In the genomic region with DNA sequence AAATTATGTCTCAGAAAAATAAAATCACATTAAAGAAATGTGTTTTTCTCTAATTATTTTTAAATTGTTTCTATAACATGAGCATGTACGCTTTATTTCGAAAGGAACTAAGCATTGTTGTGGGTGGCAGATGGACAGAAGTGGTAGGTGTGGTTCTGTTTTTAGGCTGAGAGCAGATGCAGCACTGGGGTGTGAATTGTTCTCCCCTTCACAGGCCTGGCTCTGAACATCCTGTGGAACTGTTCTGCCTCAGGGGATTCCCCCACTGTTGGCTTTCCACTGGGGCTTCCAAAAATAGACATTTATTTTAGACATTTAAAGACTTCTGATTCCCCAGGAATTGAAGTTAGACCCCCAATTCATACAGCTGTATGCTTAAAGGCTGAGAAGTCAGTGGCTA, we compare ENCODE assay signal across 26 cellular contexts. TPM values are rescaled to one million over a fixed set of nuclear protein-coding genes. Genes with fewer than 3 reads are reported as not detected.
"Had no signal": no experiment of that assay in that cellular context is flagged by ENCODE, and none has a peak within 500 bp of the region (broad histone marks: within the 10 kb centered on the region; RNA-seq: fewer than 3 reads in every experiment).

No MANE protein-coding gene starts in this region.

- H3K27me3 ChIP-seq: body of pancreas, dorsolateral prefrontal cortex, hepatocyte, right atrium auricular region had no signal

- DNase-seq: activated CD4-positive, alpha-beta T cell treated with anti-CD3 and anti-CD28 coated beads, Interleukin-2, amount 10 ng/mL, durations not matched to agents 24 days and 14 days; activated CD8-positive, alpha-beta T cell treated with anti-CD3 and anti-CD28 coated beads, Interleukin-2, amount 10 ng/mL, durations not matched to agents 7 days and 5 days; activated naive CD4-positive, alpha-beta T cell treated with Interleukin-2 at 50 U/mL for 16 hours; activated naive CD8-positive, alpha-beta T cell treated with anti-CD3 and anti-CD28 coated beads, Interleukin-2, amount 10 ng/mL, durations not matched to agents 7 days and 5 days; activated T-cell treated with anti-CD3 and anti-CD28 coated beads, Interleukin-2, amount 50 U/mL, for 24 hours; body of pancreas; caudate nucleus; foreskin fibroblast; T-helper 1 cell; T-helper 9 cell; trophoblast cell had no signal

- H3K9me3 ChIP-seq: body of pancreas, prostate gland, right atrium auricular region had no signal

- H3K4me1 ChIP-seq: body of pancreas, prostate gland, right atrium auricular region had no signal

- H3K9me3 Mint-ChIP-seq: activated naive CD8-positive, alpha-beta T cell treated with anti-CD3 and anti-CD28 coated beads, Interleukin-2, amount 10 ng/mL, durations not matched to agents 7 days and 5 days; stimulated activated naive CD8-positive, alpha-beta T cell treated with anti-CD3 and anti-CD28 coated beads, Interleukin-15, Interleukin-2, amounts not matched to agents 100 ng/mL and 50 ng/mL, for 24 hours had no signal

- H3K27ac Mint-ChIP-seq: activated CD4-positive, alpha-beta T cell treated with anti-CD3 and anti-CD28 coated beads, Interleukin-2, amount 10 ng/mL, durations not matched to agents 24 days and 14 days; activated CD8-positive, alpha-beta T cell treated with anti-CD3 and anti-CD28 coated beads, Interleukin-2, amount 10 ng/mL, durations not matched to agents 7 days and 5 days; activated naive CD8-positive, alpha-beta T cell treated with anti-CD3 and anti-CD28 coated beads, Interleukin-2, amount 10 ng/mL, durations not matched to agents 7 days and 5 days; activated T-cell treated with anti-CD3 and anti-CD28 coated beads, Interleukin-2, amount 50 U/mL, for 24 hours; activated T-helper 2 cell treated with anti-CD3 and anti-CD28 coated beads, Interferon-gamma antibody, Interleukin-2, Interleukin-4, amounts not matched to agents 10 μg/mL and 5 μg/mL and 100 μg/mL, durations not matched to agents 14 hours and 24 hours and 36 hours; endodermal cell; mesothelial cell of epicardium; stimulated activated naive CD8-positive, alpha-beta T cell treated with anti-CD3 and anti-CD28 coated beads, Interleukin-15, Interleukin-2, amounts not matched to agents 100 ng/mL and 50 ng/mL, for 24 hours had no signal

- H3K36me3 ChIP-seq: prostate gland, right atrium auricular region had no signal

- H3K4me1 Mint-ChIP-seq: activated CD4-positive, alpha-beta T cell treated with anti-CD3 and anti-CD28 coated beads, Interleukin-2, amount 10 ng/mL, durations not matched to agents 24 days and 14 days; activated naive CD8-positive, alpha-beta T cell treated with anti-CD3 and anti-CD28 coated beads, Interleukin-2, amount 10 ng/mL, durations not matched to agents 7 days and 5 days; mesothelial cell of epicardium had no signal

- H3K4me3 Mint-ChIP-seq: activated CD4-positive, alpha-beta T cell treated with anti-CD3 and anti-CD28 coated beads, Interleukin-2, amount 10 ng/mL, durations not matched to agents 24 days and 14 days; activated CD8-positive, alpha-beta T cell treated with anti-CD3 and anti-CD28 coated beads, Interleukin-2, amount 10 ng/mL, durations not matched to agents 7 days and 5 days; activated naive CD8-positive, alpha-beta T cell treated with anti-CD3 and anti-CD28 coated beads, Interleukin-2, amount 10 ng/mL, durations not matched to agents 7 days and 5 days; activated T-cell treated with anti-CD3 and anti-CD28 coated beads, Interleukin-2, amount 50 U/mL, for 24 hours; endodermal cell; mesothelial cell of epicardium; neural crest cell; stimulated activated naive CD8-positive, alpha-beta T cell treated with anti-CD3 and anti-CD28 coated beads, Interleukin-15, Interleukin-2, amounts not matched to agents 100 ng/mL and 50 ng/mL, for 24 hours had no signal

- H3K27ac ChIP-seq: body of pancreas, dorsolateral prefrontal cortex, epithelial cell of prostate, hepatocyte, prostate gland, right atrium auricular region had no signal

- H3K27me3 Mint-ChIP-seq: activated CD4-positive, alpha-beta T cell treated with anti-CD3 and anti-CD28 coated beads, Interleukin-2, amount 10 ng/mL, durations not matched to agents 24 days and 14 days; activated naive CD8-positive, alpha-beta T cell treated with anti-CD3 and anti-CD28 coated beads, Interleukin-2, amount 10 ng/mL, durations not matched to agents 7 days and 5 days; activated T-cell treated with anti-CD3 and anti-CD28 coated beads, Interleukin-2, amount 50 U/mL, for 24 hours; stimulated activated naive CD8-positive, alpha-beta T cell treated with anti-CD3 and anti-CD28 coated beads, Interleukin-15, Interleukin-2, amounts not matched to agents 100 ng/mL and 50 ng/mL, for 24 hours had no signal

- ATAC-seq: activated CD8-positive, alpha-beta T cell treated with anti-CD3 and anti-CD28 coated beads, Interleukin-2, amount 10 ng/mL, durations not matched to agents 7 days and 5 days; body of pancreas had no signal

- H3K4me3 ChIP-seq: body of pancreas, dorsolateral prefrontal cortex, hepatocyte, lung, prostate gland, right atrium auricular region had no signal

- H3K36me3 Mint-ChIP-seq: activated naive CD8-positive, alpha-beta T cell treated with anti-CD3 and anti-CD28 coated beads, Interleukin-2, amount 10 ng/mL, durations not matched to agents 7 days and 5 days had no signal

RNA-seq across cellular contexts. Expression of a gene that starts 41.9 kb away (rescaled TPM):
- total RNA-seq: activated CD4-positive, alpha-beta T cell treated with anti-CD3 and anti-CD28 coated beads, Interleukin-2, amount 10 ng/mL, durations not matched to agents 24 days and 14 days; activated CD8-positive, alpha-beta T cell treated with anti-CD3 and anti-CD28 coated beads, Interleukin-2, amount 10 ng/mL, durations not matched to agents 7 days and 5 days; activated naive CD8-positive, alpha-beta T cell treated with anti-CD3 and anti-CD28 coated beads, Interleukin-2, amount 10 ng/mL, durations not matched to agents 7 days and 5 days; activated T-helper 2 cell treated with anti-CD3 and anti-CD28 coated beads, Interferon-gamma antibody, Interleukin-2, Interleukin-4, amounts not matched to agents 10 μg/mL and 5 μg/mL and 100 μg/mL, durations not matched to agents 14 hours and 24 hours and 36 hours; body of pancreas; endodermal cell; glomerular endothelial cell; hepatocyte; lung; mesothelial cell of epicardium; neural crest cell; osteocyte; right atrium auricular region; skeletal muscle tissue; temporal lobe had no signal
